Comparison of ENCODE assay signal across 8 cellular contexts in the genomic region with DNA sequence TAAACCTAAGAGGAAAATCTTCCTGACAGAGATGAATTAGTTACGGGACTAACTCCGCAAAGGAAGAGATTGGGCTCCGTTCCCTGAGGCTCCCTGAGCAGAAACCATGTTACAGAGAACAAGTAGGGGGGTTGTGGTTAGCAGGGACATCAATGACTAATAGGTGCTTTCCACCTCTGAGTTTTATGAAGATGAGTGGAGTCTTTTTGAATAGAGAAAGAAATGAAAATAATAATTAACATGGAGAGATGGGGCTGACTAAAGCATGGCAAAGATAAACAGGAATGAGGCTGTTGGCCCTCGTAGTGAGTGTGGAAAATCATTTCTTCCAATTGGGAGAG. TPM values are rescaled to one million over a fixed set of nuclear protein-coding genes. Genes with fewer than 3 reads are reported as not detected.
DNase-seq lines count a peak whose midpoint lies in the region; ATAC-seq and TF ChIP-seq lines count a peak whose summit lies in the region.

No MANE protein-coding gene starts in this region.

- intact Hi-C loops in natural killer cell (cut with micrococcal nuclease), result no loop called here

- ATAC-seq in HG03175 (IDR thresholded peaks at IDR 0.05; ENCODE audit: unreplicated experiment) (peak; percentile 90), natural killer cell (peak; percentile 84 to 96 (median 95))
- peak; percentile 99 for ATAC-seq in activated T-helper 17 cell treated with anti-CD3 and anti-CD28 coated beads, Interleukin-2, amount 50 U/mL, for 72 hours (replicated peaks)

- no peaks in the 10 kb centered on the region for H3K36me3 Mint-ChIP-seq in activated T-helper 17 cell treated with anti-CD3 and anti-CD28 coated beads, Interleukin-2, amount 50 U/mL, for 72 hours (ENCODE audit: low read depth)
- H3K36me3 Mint-ChIP-seq in natural killer cell (no peaks in the 10 kb centered on the region), endothelial cell (ENCODE audit: low read depth, unreplicated experiment) (no peaks in the 10 kb centered on the region)

- H3K4me1 Mint-ChIP-seq in activated T-helper 17 cell treated with anti-CD3 and anti-CD28 coated beads, Interleukin-2, amount 50 U/mL, for 72 hours, result peaks cover 16% of the 10 kb centered on the region
- H3K4me1 Mint-ChIP-seq in natural killer cell (peaks cover 17 to 18% of the 10 kb centered on the region in 2 donors), endothelial cell (ENCODE audit: unreplicated experiment) (peaks cover 3% of the 10 kb centered on the region)

- H3K4me3 Mint-ChIP-seq in activated T-helper 17 cell treated with anti-CD3 and anti-CD28 coated beads, Interleukin-2, amount 50 U/mL, for 72 hours, result peak overlapping the region; percentile 63
- peak overlapping the region; percentile 70 for H3K4me3 Mint-ChIP-seq in natural killer cell
- H3K4me3 Mint-ChIP-seq in endothelial cell (ENCODE audit: unreplicated experiment), result no peak overlapping the region

- TF ChIP-seq CTCF in natural killer cell (IDR thresholded peaks at IDR 0.05), result no peak
- TF ChIP-seq CTCF in endothelial cell (IDR thresholded peaks at IDR 0.05; ENCODE audit: unreplicated experiment), result no peak

- peak overlapping the region; percentile 75 for H3K27ac Mint-ChIP-seq in activated T-helper 17 cell treated with anti-CD3 and anti-CD28 coated beads, Interleukin-2, amount 50 U/mL, for 72 hours
- H3K27ac Mint-ChIP-seq in natural killer cell (peak overlapping the region; percentile 73 to 80), endothelial cell (ENCODE audit: unreplicated experiment) (no peak overlapping the region)

- no peaks in the 10 kb centered on the region for H3K27me3 Mint-ChIP-seq in activated T-helper 17 cell treated with anti-CD3 and anti-CD28 coated beads, Interleukin-2, amount 50 U/mL, for 72 hours
- peaks cover 0 to 6% of the 10 kb centered on the region in 2 donors for H3K27me3 Mint-ChIP-seq in natural killer cell (ENCODE audit: low read depth in 2 of 2)
- H3K27me3 Mint-ChIP-seq in endothelial cell (ENCODE audit: unreplicated experiment), result peaks cover 2% of the 10 kb centered on the region

- H3K9me3 Mint-ChIP-seq in activated T-helper 17 cell treated with anti-CD3 and anti-CD28 coated beads, Interleukin-2, amount 50 U/mL, for 72 hours, result no peaks in the 10 kb centered on the region
- H3K9me3 Mint-ChIP-seq in natural killer cell (no peaks in the 10 kb centered on the region), endothelial cell (ENCODE audit: unreplicated experiment) (peaks cover 5% of the 10 kb centered on the region)

- DNase-seq in AG20443 (ENCODE audit: low spot score) (peak; percentile 48), GM19240 (ENCODE audit: insufficient read length, low spot score) (peak; percentile 63), natural killer cell (no peak), islet precursor cell (no peak), DMS 273 (lab: John Stamatoyannopoulos, UW; ENCODE audit: unreplicated experiment) (no peak), endothelial cell (ENCODE audit: low spot score) (no peak)

RNA-seq across cellular contexts. Expression of a gene that starts 47.5 kb away (rescaled TPM):
- 100 to 1,000 TPM in 1 of 2 donors, 10 to 100 TPM in 1; 87.9 to 134 TPM for total RNA-seq in activated T-helper 17 cell treated with anti-CD3 and anti-CD28 coated beads, Interleukin-2, amount 50 U/mL, for 72 hours
- total RNA-seq in natural killer cell, result 100 to 1,000 TPM; 262 to 291 (median 285) TPM
- total RNA-seq in endothelial cell (ENCODE audit: unreplicated experiment), result 125 TPM

Comparison
In these comparisons a context has a peak if more than half of its experiments do, and no peak if none do; other contexts are left out.
1. DNase-seq: peak in AG20443 (single experiment) and GM19240 (single experiment); none in natural killer cell (single experiment), islet precursor cell (single experiment), DMS 273 (single experiment) and endothelial cell (single experiment).
2. Peak in every context shown above with its lines, with median percentiles within 50 percentile points of each other: ATAC-seq.